ENCODE assay signal across 16 cellular contexts in the genomic region with DNA sequence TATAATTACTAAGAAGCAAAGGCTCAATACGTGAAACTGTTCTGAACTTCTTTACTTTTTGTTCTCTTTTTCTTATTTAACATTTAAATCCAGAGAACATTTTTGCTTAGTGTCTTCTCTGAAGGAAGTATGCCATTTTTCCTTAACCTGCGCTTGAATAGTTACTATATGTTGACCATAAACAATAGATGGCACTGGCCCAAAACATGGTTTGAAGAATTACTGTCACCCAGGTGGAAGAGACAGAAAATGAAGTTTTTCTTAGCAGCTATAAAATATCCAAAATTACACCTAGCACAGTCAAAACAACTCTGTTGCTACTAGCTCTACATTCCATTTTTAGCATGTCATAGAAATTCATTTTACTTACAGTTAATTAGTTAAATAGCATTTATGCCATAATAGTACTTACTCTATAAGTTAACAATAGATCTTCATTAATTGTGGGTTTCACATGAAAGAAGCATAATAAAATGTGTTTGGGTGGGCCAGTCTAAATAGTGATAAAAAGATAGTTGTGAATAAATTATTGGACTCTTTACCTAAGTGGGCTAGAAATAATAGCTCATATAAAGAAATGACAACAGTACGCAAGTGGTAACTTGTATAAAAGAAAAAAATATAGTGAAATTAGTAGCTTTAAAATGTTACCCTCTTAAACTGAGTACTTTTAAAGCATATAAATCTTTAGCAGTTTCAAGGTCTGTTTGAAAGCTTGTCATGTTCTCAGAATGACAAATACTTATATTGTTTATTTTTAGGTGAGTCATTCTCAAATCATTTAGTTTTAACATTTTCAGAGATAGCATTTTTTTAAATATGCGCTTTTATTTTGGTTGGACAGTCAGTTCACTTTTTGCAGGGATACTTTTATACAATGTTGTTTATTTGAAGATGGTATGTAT. TPM values are rescaled to one million over a fixed set of nuclear protein-coding genes. Genes with fewer than 3 reads are reported as not detected.
DNase-seq lines count a peak whose midpoint lies in the region; ATAC-seq lines count a peak whose summit lies in the region.
"Had no signal": no experiment of that assay in that cellular context is flagged by ENCODE, and none has a peak within 500 bp of the region (broad histone marks: within the 10 kb centered on the region; RNA-seq: fewer than 3 reads in every experiment).

No MANE protein-coding gene starts in this region.

- no peak for ATAC-seq in HG02884 (IDR thresholded peaks at IDR 0.05; ENCODE audit: unreplicated experiment)
- ATAC-seq in HG02852 (IDR thresholded peaks at IDR 0.05; ENCODE audit: unreplicated experiment): no peak
- no peak for ATAC-seq in HG03521 (IDR thresholded peaks at IDR 0.05; ENCODE audit: unreplicated experiment)
- ATAC-seq: GM12878, lower lobe of right lung had no signal

- no peaks in the 10 kb centered on the region for H3K27me3 ChIP-seq in HUES6 (ENCODE audit: control insufficient read depth, insufficient read depth, low read length)
- H3K27me3 ChIP-seq: upper lobe of left lung had no signal

- H3K4me1 ChIP-seq in HUES6 (ENCODE audit: control insufficient read depth, insufficient read depth, low read length): peaks cover 8% of the 10 kb centered on the region; the same call in 1 of the 2 replicates

- H3K9me3 ChIP-seq in HUES6 (ENCODE audit: control insufficient read depth, insufficient read depth, low read depth, low read length): no peaks in the 10 kb centered on the region
- H3K9me3 ChIP-seq: lower lobe of right lung, upper lobe of left lung had no signal

- peak; percentile 62 for DNase-seq in A172 (ENCODE audit: low spot score)
- peak; percentile 54 for DNase-seq in amniotic epithelial cell (ENCODE audit: low read depth)
- peak; percentile 19 for DNase-seq in hepatic stellate cell (ENCODE audit: low spot score)
- no peak for DNase-seq in NCI-H1694 treated with DMSO at 0.1 percent for 48 hours (lab: John Stamatoyannopoulos, UW)
- DNase-seq: amygdala, DMS153, endodermal cell, lower lobe of right lung, NCI-H510A treated with DMSO at 0.1 percent for 48 hours, SIG-M5, upper lobe of left lung had no signal

- H3K9ac ChIP-seq in HUES6 (ENCODE audit: low read length): no peak overlapping the region

- H3K36me3 ChIP-seq in HUES6 (ENCODE audit: control insufficient read depth, insufficient read depth, low read length): peaks cover 47% of the 10 kb centered on the region

- H3K4me3 ChIP-seq in HUES6 (ENCODE audit: low read depth, low read length): no peak overlapping the region
- H3K4me3 ChIP-seq: GM12878, lower lobe of right lung, upper lobe of left lung had no signal

- H3K27ac ChIP-seq in HUES6 (ENCODE audit: low read depth, low read length): peak overlapping the region; percentile 0; the same call in 1 of the 2 replicates
- H3K27ac ChIP-seq: lower lobe of right lung, upper lobe of left lung had no signal

RNA-seq across cellular contexts. Expression of a gene that starts 3.7 kb away (rescaled TPM):
- total RNA-seq in A172 (2014; rRNA removed; shearing (Covaris generic)): 29.4 and 42.1 TPM in 2 replicates
